1 cellular context compared by ENCODE assay signal in genomic region chr10:100911472-100911871, GRCh38.
TF ChIP-seq lines count a peak whose summit lies in the region.

No MANE protein-coding gene starts in this region.

TF ChIP-seq in GM12878, 131 proteins besides CTCF, POLR2A, EP300 and RAD21:
- no peak for TF ChIP-seq SP1 (IDR thresholded peaks at IDR 0.05; ENCODE audit: low read depth, low read length)
